20 cellular contexts compared by ENCODE assay signal in genomic region chr2:20664431-20665260, GRCh38. TPM values are rescaled to one million over a fixed set of nuclear protein-coding genes. Genes with fewer than 3 reads are reported as not detected.
DNase-seq lines count a peak whose midpoint lies in the region; ATAC-seq, FAIRE-seq and TF ChIP-seq lines count a peak whose summit lies in the region.
"Had no signal": no experiment of that assay in that cellular context is flagged by ENCODE, and none has a peak within 500 bp of the region (broad histone marks: within the 10 kb centered on the region; RNA-seq: fewer than 3 reads in every experiment).

No MANE protein-coding gene starts in this region.

- H3K27me3 Mint-ChIP-seq in activated naive CD8-positive, alpha-beta T cell: peaks cover 35% of the 10 kb centered on the region
- H3K27me3 Mint-ChIP-seq in activated naive CD8-positive, alpha-beta T cell treated with anti-CD3 and anti-CD28 coated beads for 36 hours: peaks cover 84% of the 10 kb centered on the region
- H3K27me3 Mint-ChIP-seq in naive B cell: peaks cover 57 to 75% (median 73%) of the 10 kb centered on the region in 3 donors

- in situ Hi-C loops in GM13976 (cut with MboI; ENCODE audit: low sequenced_read_pairs, unreplicated experiment): loop anchor here (10.0 kb wide), 1 partner anchor 300 kb away; no protein-coding TSS in a partner anchor

- H3K27me3 ChIP-seq in bronchial epithelial cell (ENCODE audit: control insufficient read depth, insufficient read depth, low read length): peaks cover 45% of the 10 kb centered on the region
- no peaks in the 10 kb centered on the region for H3K27me3 ChIP-seq in vagina

- H3K4me1 Mint-ChIP-seq in activated naive CD8-positive, alpha-beta T cell (ENCODE audit: low read depth): peaks cover 13% of the 10 kb centered on the region
- peaks cover 11% of the 10 kb centered on the region for H3K4me1 Mint-ChIP-seq in activated naive CD8-positive, alpha-beta T cell treated with anti-CD3 and anti-CD28 coated beads for 36 hours
- peaks cover 22 to 49% (median 27%) of the 10 kb centered on the region in 3 donors for H3K4me1 Mint-ChIP-seq in naive B cell

- ATAC-seq in naive B cell (ENCODE audit: low read depth in 2 of 2): no peak
- ATAC-seq in left lobe of liver: no peak

- intact Hi-C loops in vagina (cut with DNase I): loop anchor here (5.0 to 10.0 kb wide), 2 partner anchors 298 to 450 kb away; no protein-coding TSS in a partner anchor

- peak overlapping the region; percentile 83 for H3K27ac ChIP-seq in vagina
- H3K27ac ChIP-seq: epithelial cell of prostate had no signal

- FAIRE-seq in bronchial epithelial cell (lab: Jason Lieb, UNC): peak; percentile 66
- FAIRE-seq: G401.6, GM12892, islet of Langerhans had no signal

- TF ChIP-seq CTCF in bronchial epithelial cell (IDR thresholded peaks at IDR 0.05; ENCODE audit: insufficient read depth, low read length, severe bottlenecking): no peak
- no peak for TF ChIP-seq CTCF in vagina (IDR thresholded peaks at IDR 0.05)
- no peak for TF ChIP-seq CTCF in GM13976 (IDR thresholded peaks at IDR 0.05; ENCODE audit: borderline replicate concordance, control extremely low read depth, extremely low read depth, insufficient read depth, missing control alignments)

- DNase-seq in activated naive CD8-positive, alpha-beta T cell treated with anti-CD3 and anti-CD28 coated beads for 36 hours: no peak
- DNase-seq in bronchial epithelial cell (ENCODE audit: low read depth) (no peak), naive B cell (no peak), vagina (ENCODE audit: extremely low spot score in 2 of 2) (no peak), GM13976 (ENCODE audit: low spot score) (no peak), left lobe of liver (ENCODE audit: low spot score) (no peak)
- DNase-seq in central memory CD4-positive, alpha-beta T cell: no peak
- DNase-seq: activated CD4-positive, alpha-beta T cell treated with anti-CD3 and anti-CD28 coated beads for 1 hour; activated naive CD8-positive, alpha-beta T cell treated with anti-CD3 and anti-CD28 coated beads, Interleukin-2, amount 10 ng/mL, durations not matched to agents 7 days and 5 days; cerebellar nuclear complex; COR-L47; Karpas-422; NCI-H1417; NCI-H2227 treated with DMSO at 0.1 percent for 48 hours; T-helper 2 cell had no signal

- peaks cover 45% of the 10 kb centered on the region for H3K4me1 ChIP-seq in vagina

- no peak for TF ChIP-seq POLR2A in vagina (IDR thresholded peaks at IDR 0.05)

- no peaks in the 10 kb centered on the region for H3K9me3 Mint-ChIP-seq in activated naive CD8-positive, alpha-beta T cell (ENCODE audit: low read depth)
- no peaks in the 10 kb centered on the region for H3K9me3 Mint-ChIP-seq in activated naive CD8-positive, alpha-beta T cell treated with anti-CD3 and anti-CD28 coated beads for 36 hours
- H3K9me3 Mint-ChIP-seq in naive B cell: no peaks in the 10 kb centered on the region
- H3K9me3 Mint-ChIP-seq: activated naive CD8-positive, alpha-beta T cell treated with anti-CD3 and anti-CD28 coated beads, Interleukin-2, amount 10 ng/mL, durations not matched to agents 7 days and 5 days had no signal

- no peak overlapping the region for H3K27ac Mint-ChIP-seq in activated naive CD8-positive, alpha-beta T cell
- H3K27ac Mint-ChIP-seq in activated naive CD8-positive, alpha-beta T cell treated with anti-CD3 and anti-CD28 coated beads for 36 hours: no peak overlapping the region
- peak overlapping the region in 5 of 6 donors; percentile 47 to 87 (median 78) for H3K27ac Mint-ChIP-seq in naive B cell
- H3K27ac Mint-ChIP-seq: activated naive CD8-positive, alpha-beta T cell treated with anti-CD3 and anti-CD28 coated beads, Interleukin-2, amount 10 ng/mL, durations not matched to agents 7 days and 5 days had no signal

- H3K4me3 ChIP-seq in bronchial epithelial cell (ENCODE audit: low read depth, low read length) (no peak overlapping the region), vagina (peak overlapping the region; percentile 57 to 60)

- no peaks in the 10 kb centered on the region for H3K9me3 ChIP-seq in vagina

- peak overlapping the region; percentile 48 for H3K4me3 Mint-ChIP-seq in activated naive CD8-positive, alpha-beta T cell
- H3K4me3 Mint-ChIP-seq in activated naive CD8-positive, alpha-beta T cell treated with anti-CD3 and anti-CD28 coated beads for 36 hours: no peak overlapping the region
- peak overlapping the region; percentile 11 to 94 (median 89) for H3K4me3 Mint-ChIP-seq in naive B cell

- H3K36me3 Mint-ChIP-seq in activated naive CD8-positive, alpha-beta T cell: no peaks in the 10 kb centered on the region
- no peaks in the 10 kb centered on the region for H3K36me3 Mint-ChIP-seq in activated naive CD8-positive, alpha-beta T cell treated with anti-CD3 and anti-CD28 coated beads for 36 hours
- H3K36me3 Mint-ChIP-seq in naive B cell: no peaks in the 10 kb centered on the region
- H3K36me3 Mint-ChIP-seq: activated naive CD8-positive, alpha-beta T cell treated with anti-CD3 and anti-CD28 coated beads, Interleukin-2, amount 10 ng/mL, durations not matched to agents 7 days and 5 days had no signal

- H3K36me3 ChIP-seq in bronchial epithelial cell (ENCODE audit: control insufficient read depth, insufficient read depth, low read length) (no peaks in the 10 kb centered on the region), vagina (no peaks in the 10 kb centered on the region)

RNA-seq across cellular contexts. Expression of gene GDF7, which starts 2.3 kb away (rescaled TPM):
- not detected for total RNA-seq in activated naive CD8-positive, alpha-beta T cell treated with anti-CD3 and anti-CD28 coated beads for 36 hours
- total RNA-seq in bronchial epithelial cell (under 0.01 and 0.13 TPM in 2 replicates), vagina (9.3 TPM), left lobe of liver (3.5 TPM)
- polyA plus RNA-seq in naive B cell (ENCODE audit: low read depth in 6 of 6): under 1 TPM in 5 of 6 donors, not detected in 1; 0.17 to 0.77 (median 0.34) TPM
- total RNA-seq: activated naive CD8-positive, alpha-beta T cell treated with anti-CD3 and anti-CD28 coated beads, Interleukin-2, amount 10 ng/mL, durations not matched to agents 7 days and 5 days had no signal

RNA-seq across cellular contexts. Expression of gene HS1BP3, which starts 13.7 kb away (rescaled TPM):
- 1 to 10 TPM; 5.9 to 6.0 TPM for total RNA-seq in activated naive CD8-positive, alpha-beta T cell treated with anti-CD3 and anti-CD28 coated beads for 36 hours
- total RNA-seq in bronchial epithelial cell (27.6 and 37.8 TPM in 2 replicates), vagina (23.1 TPM), left lobe of liver (20.1 TPM)
- 10 to 100 TPM; 10.8 to 23.3 (median 16.0) TPM for polyA plus RNA-seq in naive B cell (ENCODE audit: low read depth in 6 of 6)

Comparison
In these comparisons a context has a peak if more than half of its experiments do, and no peak if none do; other contexts are left out.
1. H3K27ac Mint-ChIP-seq: peak in naive B cell (5 of 6); none in activated naive CD8-positive, alpha-beta T cell (single experiment) and activated naive CD8-positive, alpha-beta T cell treated with anti-CD3 and anti-CD28 coated beads for 36 hours (single experiment).